17 cellular contexts compared by ENCODE assay signal in the genomic region with DNA sequence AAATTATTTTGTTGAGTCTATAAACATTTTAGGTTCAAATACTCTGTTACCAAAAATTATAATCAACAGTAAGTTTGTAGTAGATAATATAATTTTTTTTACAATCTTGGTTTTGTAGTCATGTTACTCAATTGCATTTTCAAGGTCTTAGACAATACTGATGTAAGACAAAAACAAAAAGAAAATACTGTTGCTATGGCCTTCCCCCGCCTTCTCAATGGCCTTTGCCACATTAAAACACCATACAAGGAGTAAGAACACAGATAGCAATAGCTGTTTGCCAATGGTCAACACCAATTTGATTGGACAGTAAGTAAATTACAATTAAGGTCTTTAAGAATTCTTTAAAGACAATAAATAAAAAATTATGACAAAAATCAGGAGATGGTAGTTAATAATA.
A peak's percentile ranks its signal among the peaks of the same experiment; 100 is the strongest.
DNase-seq lines count a peak whose midpoint lies in the region; TF ChIP-seq lines count a peak whose summit lies in the region.
"Had no signal": no experiment of that assay in that cellular context is flagged by ENCODE, and none has a peak within 500 bp of the region (broad histone marks: within the 10 kb centered on the region; RNA-seq: fewer than 3 reads in every experiment).

No MANE protein-coding gene starts in this region.

- H4K20me1 ChIP-seq in GM23248 (ENCODE audit: insufficient read depth): no peaks in the 10 kb centered on the region
- H4K20me1 ChIP-seq: BLaER1 treated with 17β-estradiol and CSF1 and Interleukin-3, amounts not matched to agents 10 nM and 100 nM had no signal

- TF ChIP-seq CTCF in cardiac fibroblast (IDR thresholded peaks at IDR 0.05; ENCODE audit: low read depth, low read length): no peak

- no peaks in the 10 kb centered on the region for H3K79me2 ChIP-seq in GM23248 (ENCODE audit: insufficient read depth)
- no peaks in the 10 kb centered on the region for H3K79me2 ChIP-seq in trophoblast cell (ENCODE audit: control insufficient read depth, insufficient read depth, low read length, poor library complexity)

- no peak overlapping the region for H3K14ac ChIP-seq in trophoblast cell (ENCODE audit: low read length)

- no peaks in the 10 kb centered on the region for H3K27me3 ChIP-seq in GM23248 (replicated peaks; ENCODE audit: insufficient read depth)
- no peaks in the 10 kb centered on the region for H3K27me3 ChIP-seq in trophoblast cell (ENCODE audit: insufficient read depth, low read length)
- H3K27me3 ChIP-seq: BLaER1 treated with 17β-estradiol and CSF1 and Interleukin-3, amounts not matched to agents 10 nM and 100 nM had no signal

- in situ Hi-C loops in GM23248 (cut with MboI): no loop called here

- no peaks in the 10 kb centered on the region for H3F3A ChIP-seq in GM23248 (ENCODE audit: insufficient read depth)

- no peak overlapping the region for H3K18ac ChIP-seq in trophoblast cell (ENCODE audit: low read length)

- H2AFZ ChIP-seq in GM23248 (no peak overlapping the region), trophoblast cell (ENCODE audit: insufficient read depth, low read length, poor library complexity) (no peak overlapping the region)

- H3K27ac ChIP-seq in GM23248 (no peak overlapping the region), trophoblast cell (ENCODE audit: low read depth, low read length) (no peak overlapping the region)
- H3K27ac ChIP-seq: BLaER1 treated with 17β-estradiol and CSF1 and Interleukin-3, amounts not matched to agents 10 nM and 100 nM; C4-2B had no signal

- CTCF ChIA-PET in HEK293T (lab: Yijun Ruan, JAX): no interaction called here

- POLR2A ChIA-PET in HEK293T (lab: Yijun Ruan, JAX): no interaction called here

- H3K36me3 ChIP-seq in GM23248 (ENCODE audit: low read depth): no peaks in the 10 kb centered on the region
- H3K36me3 ChIP-seq in trophoblast cell (ENCODE audit: control insufficient read depth in 1 of 2, insufficient read depth in 2 of 2, low read length in 2 of 2): no peaks in the 10 kb centered on the region
- H3K36me3 ChIP-seq: BLaER1 treated with 17β-estradiol and CSF1 and Interleukin-3, amounts not matched to agents 10 nM and 100 nM had no signal

- no peak overlapping the region for H3K9ac ChIP-seq in GM23248
- no peak overlapping the region for H3K9ac ChIP-seq in trophoblast cell (ENCODE audit: low read length)
- H3K9ac ChIP-seq: BLaER1 treated with 17β-estradiol and CSF1 and Interleukin-3, amounts not matched to agents 10 nM and 100 nM had no signal

- no peak overlapping the region for H2BK5ac ChIP-seq in trophoblast cell (ENCODE audit: low read depth, low read length, poor library complexity)

- H3K4me3 ChIP-seq in GM23248: no peak overlapping the region
- H3K4me3 ChIP-seq in cardiac fibroblast (replicated peaks in 1 of 2; ENCODE audit: low read depth in 2 of 2, low read length in 2 of 2): no peak overlapping the region
- H3K4me3 ChIP-seq in trophoblast cell (ENCODE audit: low read depth, low read length): no peak overlapping the region
- H3K4me3 ChIP-seq: BLaER1 treated with 17β-estradiol and CSF1 and Interleukin-3, amounts not matched to agents 10 nM and 100 nM had no signal

- DNase-seq in GM23248 (peak; percentile 15), cardiac fibroblast (ENCODE audit: low read depth in 2 of 2) (peak; percentile 28 to 32), trophoblast cell (peak; percentile 44 to 77), NCI-H1105 treated with DMSO at 0.1 percent for 48 hours (lab: John Stamatoyannopoulos, UW) (no peak), NCI-H1092 (lab: John Stamatoyannopoulos, UW) (no peak), HEK293T (ENCODE audit: extremely low spot score) (no peak)
- DNase-seq: 8988T; ACHN; AML-193; Caco-2; Calu3; CD4-positive, alpha-beta T cell; CD8-positive, alpha-beta T cell; DMS79 treated with DMSO at 0.1 percent for 48 hours; GF-D8 had no signal

- H3K4me2 ChIP-seq in GM23248 (ENCODE audit: unreplicated experiment): no peak overlapping the region
- no peak overlapping the region for H3K4me2 ChIP-seq in trophoblast cell (ENCODE audit: low read length)
- H3K4me2 ChIP-seq: BLaER1 treated with 17β-estradiol and CSF1 and Interleukin-3, amounts not matched to agents 10 nM and 100 nM had no signal

- H3K4me1 ChIP-seq in GM23248 (ENCODE audit: insufficient read depth): no peaks in the 10 kb centered on the region
- H3K4me1 ChIP-seq in trophoblast cell (ENCODE audit: control insufficient read depth in 1 of 2, insufficient read depth in 2 of 2, low read length in 2 of 2): no peaks in the 10 kb centered on the region
- H3K4me1 ChIP-seq: BLaER1 treated with 17β-estradiol and CSF1 and Interleukin-3, amounts not matched to agents 10 nM and 100 nM; Caco-2 had no signal

- H3K79me1 ChIP-seq in trophoblast cell (ENCODE audit: low read length): no peaks in the 10 kb centered on the region

- H4K8ac ChIP-seq in trophoblast cell (ENCODE audit: low read depth, low read length): no peak overlapping the region

- 79 to 87% methylated on average over 1 of the region's 1 CpG for WGBS in GM23248 (ENCODE audit: low coverage in 1 of 2, low lambda C conversion rate in 2 of 2, missing lambda C conversion rate in 2 of 2), 2 experiments
- no CpG with 5 or more reads among the region's 1 CpG for WGBS in trophoblast cell (ENCODE audit: extremely low coverage, insufficient coverage, insufficient read length)

- no peaks in the 10 kb centered on the region for H3K9me3 ChIP-seq in GM23248 (ENCODE audit: low read depth)
- H3K9me3 ChIP-seq in trophoblast cell (ENCODE audit: insufficient read depth, low read depth, low read length): no peaks in the 10 kb centered on the region
- H3K9me3 ChIP-seq: BLaER1 treated with 17β-estradiol and CSF1 and Interleukin-3, amounts not matched to agents 10 nM and 100 nM; Caco-2 had no signal

- H2BK12ac ChIP-seq in trophoblast cell (ENCODE audit: low read length): no peak overlapping the region

- H4K91ac ChIP-seq in trophoblast cell (ENCODE audit: low read depth, low read length): no peak overlapping the region

- no peak overlapping the region for H3K23ac ChIP-seq in trophoblast cell (ENCODE audit: low read length)

- H4K12ac ChIP-seq in trophoblast cell (ENCODE audit: low read depth, low read length): no peak overlapping the region

- H3K9me2 ChIP-seq in GM23248 (ENCODE audit: insufficient read depth): no peaks in the 10 kb centered on the region

- no peak overlapping the region for H3K4ac ChIP-seq in trophoblast cell (ENCODE audit: low read depth, low read length)

- H2BK120ac ChIP-seq in trophoblast cell (ENCODE audit: insufficient read depth, low read length, poor library complexity): no peak overlapping the region

- no peak overlapping the region for H2AK5ac ChIP-seq in trophoblast cell (ENCODE audit: low read length)

TF ChIP-seq in HEK293T, 16 proteins besides CTCF, POLR2A, EP300 and RAD21:
- no peak for TF ChIP-seq TARDBP (IDR thresholded peaks at IDR 0.05)

Comparison
In these comparisons a context has a peak if more than half of its experiments do, and no peak if none do; other contexts are left out.
1. DNase-seq: peak in GM23248 (single experiment), cardiac fibroblast (2 of 2) and trophoblast cell (2 of 2); none in NCI-H1105 treated with DMSO at 0.1 percent for 48 hours (single experiment), NCI-H1092 (single experiment) and HEK293T (single experiment).